ENCODE assay signal across 14 cellular contexts in the genomic region with DNA sequence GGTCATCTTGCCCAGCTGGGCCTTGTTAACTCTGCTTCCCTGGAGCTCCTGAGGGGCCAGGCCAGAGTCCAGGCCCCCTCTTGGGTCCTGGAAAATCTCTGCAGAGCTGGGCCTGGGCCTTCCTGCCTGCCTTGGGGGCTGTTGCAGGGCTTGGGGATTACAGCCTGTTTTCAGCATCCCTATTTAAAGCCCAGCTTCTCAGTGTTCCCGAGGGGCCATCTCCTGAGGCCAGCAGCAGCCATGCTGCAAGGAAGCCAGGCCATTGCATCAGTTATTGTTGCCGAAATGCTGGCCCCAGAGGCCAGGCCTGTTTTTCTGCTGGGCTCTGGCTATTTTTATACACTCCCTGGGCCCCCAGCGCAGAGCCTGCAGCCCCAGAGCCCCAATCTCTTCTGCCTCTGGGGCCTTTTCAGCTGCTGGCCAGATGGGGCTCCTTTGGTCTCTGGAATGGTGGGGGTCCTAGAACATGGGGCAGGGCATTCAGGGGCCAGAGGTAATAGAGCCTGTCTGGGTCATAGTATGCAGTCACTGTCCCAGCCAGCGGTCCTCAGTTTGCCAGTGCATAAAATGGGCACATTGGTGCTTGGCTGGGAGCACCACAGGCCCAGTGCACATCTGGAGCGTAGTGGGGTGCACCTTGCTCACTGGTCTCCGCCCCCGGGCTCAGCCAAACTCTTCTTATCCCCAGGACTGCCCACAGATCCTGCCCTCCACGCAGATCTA. TPM values are rescaled to one million over a fixed set of nuclear protein-coding genes. Genes with fewer than 3 reads are reported as not detected.
DNase-seq lines count a peak whose midpoint lies in the region; ATAC-seq, FAIRE-seq and TF ChIP-seq lines count a peak whose summit lies in the region.
"Had no signal": no experiment of that assay in that cellular context is flagged by ENCODE, and none has a peak within 500 bp of the region (broad histone marks: within the 10 kb centered on the region; RNA-seq: fewer than 3 reads in every experiment).

No MANE protein-coding gene starts in this region.

- no peak overlapping the region for H3K4me3 ChIP-seq in A673 (ENCODE audit: low read depth, low read length, poor library complexity, severe bottlenecking)
- no peak overlapping the region for H3K4me3 ChIP-seq in K562
- H3K4me3 ChIP-seq in left ventricle myocardium inferior, result no peak overlapping the region
- H3K4me3 ChIP-seq: pancreas had no signal

- H3K27me3 Mint-ChIP-seq in stimulated activated naive B cell treated with anti-CD40 and anti-IgM and Interleukin-4, amounts not matched to agents 10 μg/mL and 1 μg/mL and 100 μg/mL, for 72 hours, result no peaks in the 10 kb centered on the region
- peaks cover 0 to 1% (median 0%) of the 10 kb centered on the region in 3 donors for H3K27me3 Mint-ChIP-seq in CD14-positive monocyte (ENCODE audit: low read depth in 3 of 3)
- H3K27me3 Mint-ChIP-seq: brain, IgD-negative memory B cell, memory B cell had no signal

- H3K9me1 ChIP-seq in K562 (ENCODE audit: control insufficient read depth, insufficient read depth, low read length), result no peaks in the 10 kb centered on the region

- H3K4me3 Mint-ChIP-seq in stimulated activated naive B cell treated with anti-CD40 and anti-IgM and Interleukin-4, amounts not matched to agents 10 μg/mL and 1 μg/mL and 100 μg/mL, for 72 hours, result no peak overlapping the region
- H3K4me3 Mint-ChIP-seq in CD14-positive monocyte, result no peak overlapping the region
- H3K4me3 Mint-ChIP-seq: brain, IgD-negative memory B cell, memory B cell had no signal

- H3K9me3 ChIP-seq in A673 (ENCODE audit: low read depth, low read length, poor library complexity, severe bottlenecking) (no peaks in the 10 kb centered on the region), K562 (replicated peaks; ENCODE audit: control insufficient read depth, insufficient read depth, low read depth, low read length) (no peaks in the 10 kb centered on the region), left ventricle myocardium inferior (replicated peaks) (no peaks in the 10 kb centered on the region)
- H3K9me3 ChIP-seq: pancreas had no signal

- no TSS peak for BruUV-seq in A673 (replicated peaks; lab: Mats Ljungman, UMichigan)
- BruUV-seq in K562 (replicated peaks; lab: Mats Ljungman, UMichigan), result no TSS peak

- intact Hi-C loops in A673 (cut with micrococcal nuclease; ENCODE audit: unreplicated experiment) (no loop called here), K562 (cut with micrococcal nuclease) (no loop called here), left ventricle myocardium inferior (cut with micrococcal nuclease) (no loop called here), CD14-positive monocyte (cut with micrococcal nuclease) (no loop called here)

- peak overlapping the region; percentile 75 for H3K27ac ChIP-seq in A673 (ENCODE audit: low read depth, low read length, poor library complexity, severe bottlenecking)
- H3K27ac ChIP-seq in K562 (ENCODE audit: extremely low read depth, low read depth, low read length), result no peak overlapping the region; the same call in 2 of the 3 replicates
- peak overlapping the region; percentile 30 for H3K27ac ChIP-seq in left ventricle myocardium inferior (replicated peaks)
- H3K27ac ChIP-seq: pancreas had no signal

- peaks cover 26 to 41% of the 10 kb centered on the region in 2 donors for H3K36me3 Mint-ChIP-seq in stimulated activated naive B cell treated with anti-CD40 and anti-IgM and Interleukin-4, amounts not matched to agents 10 μg/mL and 1 μg/mL and 100 μg/mL, for 72 hours
- H3K36me3 Mint-ChIP-seq in CD14-positive monocyte, result no peaks in the 10 kb centered on the region

- no peak for TF ChIP-seq EP300 in K562 (IDR thresholded peaks at IDR 0.05; ENCODE audit: low read length)

- TF ChIP-seq CTCF in A673 (conservative IDR thresholded peaks at IDR 0.05; ENCODE audit: low read depth, low read length) (no peak), K562 (IDR thresholded peaks at IDR 0.05 in 2 of 3, conservative IDR thresholded peaks at IDR 0.05 in 1 of 3; ENCODE audit: insufficient read depth in 2 of 3, low read depth in 1 of 3, low read length in 3 of 3) (no peak), left ventricle myocardium inferior (IDR thresholded peaks at IDR 0.05; ENCODE audit: borderline replicate concordance) (no peak), CD14-positive monocyte (IDR thresholded peaks at IDR 0.05) (no peak)

- H3K79me2 ChIP-seq in K562 (ENCODE audit: control insufficient read depth, insufficient read depth, low read length), result no peaks in the 10 kb centered on the region

- no peak for TF ChIP-seq RAD21 in K562 (CRISPR knock-in tag; conservative IDR thresholded peaks at IDR 0.05 in 1 of 2, IDR thresholded peaks at IDR 0.05 in 1 of 2)

- in situ Hi-C loops in K562 (cut with MboI), result no loop called here

- H4K20me1 ChIP-seq in K562 (replicated peaks; ENCODE audit: control insufficient read depth, insufficient read depth, low read length), result no peaks in the 10 kb centered on the region

- H3K27ac Mint-ChIP-seq in stimulated activated naive B cell treated with anti-CD40 and anti-IgM and Interleukin-4, amounts not matched to agents 10 μg/mL and 1 μg/mL and 100 μg/mL, for 72 hours, result no peak overlapping the region
- H3K27ac Mint-ChIP-seq in CD14-positive monocyte, result no peak overlapping the region
- H3K27ac Mint-ChIP-seq: IgD-negative memory B cell, memory B cell had no signal

- CTCF ChIA-PET in A673 (lab: Charles Lee) (no interaction called here), K562 (lab: Yijun Ruan, JAX; ENCODE audit: low intra/inter-chr PET ratio) (no interaction called here)

- peaks cover 11% of the 10 kb centered on the region for H3K4me1 ChIP-seq in A673 (ENCODE audit: insufficient read depth, low read length, poor library complexity, severe bottlenecking)
- H3K4me1 ChIP-seq in K562 (replicated peaks in 1 of 2; ENCODE audit: control insufficient read depth in 2 of 2, insufficient read depth in 2 of 2, low read length in 2 of 2), result peaks cover 0 to 5% of the 10 kb centered on the region in 2 experiments; a peak in 1 of 5 replicates
- H3K4me1 ChIP-seq in left ventricle myocardium inferior, result peaks cover 34% of the 10 kb centered on the region
- H3K4me1 ChIP-seq: pancreas had no signal

- peak; percentile 79 for ATAC-seq in K562
- ATAC-seq in stimulated activated naive B cell treated with anti-CD40 and anti-IgM and Interleukin-4, amounts not matched to agents 10 μg/mL and 1 μg/mL and 100 μg/mL, for 72 hours (replicated peaks), result no peak

- POLR2A ChIA-PET in A673 (lab: Charles Lee; ENCODE audit: low non-redundant PET), result interaction anchor here (0.7 kb wide), 1 partner anchor 79 kb away, joined by 4 read pairs; no protein-coding TSS in a partner anchor
- POLR2A ChIA-PET in K562 (lab: Yijun Ruan, JAX), result interaction anchor here (0.5 to 1.2 kb wide), 4 partner anchors 8 to 93 kb away, joined by 3 to 5 read pairs (median 3); no protein-coding TSS in a partner anchor

- H3K36me3 ChIP-seq in A673 (ENCODE audit: insufficient read depth, low read length, poor library complexity, severe bottlenecking) (peaks cover 14% of the 10 kb centered on the region), K562 (ENCODE audit: control insufficient read depth, insufficient read depth, low read length) (peaks cover 67% of the 10 kb centered on the region; the same call in 2 of the 3 replicates), left ventricle myocardium inferior (peaks cover 38% of the 10 kb centered on the region)

- no peaks in the 10 kb centered on the region for H3K9me3 Mint-ChIP-seq in stimulated activated naive B cell treated with anti-CD40 and anti-IgM and Interleukin-4, amounts not matched to agents 10 μg/mL and 1 μg/mL and 100 μg/mL, for 72 hours
- H3K9me3 Mint-ChIP-seq in CD14-positive monocyte, result no peaks in the 10 kb centered on the region
- H3K9me3 Mint-ChIP-seq: brain, IgD-negative memory B cell, memory B cell had no signal

- H2AFZ ChIP-seq in K562 (ENCODE audit: low read depth, low read length), result no peak overlapping the region

- H3K4me2 ChIP-seq in K562 (ENCODE audit: insufficient read depth, low read length), result no peak overlapping the region

- H3K4me1 Mint-ChIP-seq in stimulated activated naive B cell treated with anti-CD40 and anti-IgM and Interleukin-4, amounts not matched to agents 10 μg/mL and 1 μg/mL and 100 μg/mL, for 72 hours, result peaks cover 18 to 23% of the 10 kb centered on the region in 2 donors
- H3K4me1 Mint-ChIP-seq in CD14-positive monocyte, result no peaks in the 10 kb centered on the region
- H3K4me1 Mint-ChIP-seq: IgD-negative memory B cell had no signal

- H3K27me3 ChIP-seq in A673 (replicated peaks; ENCODE audit: insufficient read depth, low read depth, low read length, poor library complexity), result no peaks in the 10 kb centered on the region
- no peaks in the 10 kb centered on the region for H3K27me3 ChIP-seq in K562 (ENCODE audit: control insufficient read depth in 2 of 2, insufficient read depth in 2 of 2, low read length in 2 of 2)
- H3K27me3 ChIP-seq in left ventricle myocardium inferior (ENCODE audit: low read depth), result no peaks in the 10 kb centered on the region
- H3K27me3 ChIP-seq: pancreas had no signal

- WGBS in K562 (ENCODE audit: insufficient coverage, low coverage, missing lambda C conversion rate), result 88% methylated on average over 5 of the region's 8 CpGs

- DNase-seq in A673 (ENCODE audit: low spot score) (peak; percentile 32), GM04503 (ENCODE audit: low read depth) (peak; percentile 28), K562 (ENCODE audit: extremely low read depth in 1 of 4, low spot score in 3 of 4) (peak in 1 of 4 experiments; percentile 16), left ventricle myocardium inferior (peak; percentile 46), CD14-positive monocyte (ENCODE audit: low spot score) (no peak), medulla oblongata (ENCODE audit: extremely low spot score) (no peak)
- DNase-seq in stimulated activated naive B cell treated with anti-CD40 and anti-IgM and Interleukin-4, amounts not matched to agents 10 μg/mL and 1 μg/mL and 100 μg/mL, for 72 hours, result no peak
- no peak for DNase-seq in activated CD4-positive, alpha-beta T cell treated with anti-CD3 and anti-CD28 coated beads, Interleukin-2, amount 50 U/mL, for 48 hours
- DNase-seq: activated CD4-positive, alpha-beta T cell treated with anti-CD3 and anti-CD28 coated beads for 48 hours; NCI-H1694 treated with DMSO at 0.1 percent for 48 hours; pancreas had no signal

- no peak for TF ChIP-seq POLR2A in K562 (conservative IDR thresholded peaks at IDR 0.05)

- FAIRE-seq in K562 (lab: Jason Lieb, UNC), result no peak
- FAIRE-seq: pancreas had no signal

- no peak overlapping the region for H3K9ac ChIP-seq in K562 (ENCODE audit: insufficient read depth in 1 of 2, low read depth in 2 of 2, low read length in 2 of 2)

RNA-seq across cellular contexts. Expression of a gene that starts 28.5 kb away (rescaled TPM):
- total RNA-seq in A673 (2021) (33.6 and 38.4 TPM in 2 replicates), K562 (2014; rRNA removed) (25.7 and 29.7 TPM in 2 replicates), K562 (2014; rRNA removed; fragmentation: Illumina TruSeq; extraction: Trizol) (11.4 and 14.0 TPM in 2 replicates), K562 (2015; rRNA removed; fragmentation: Illumina TruSeq; extraction: Trizol) (14.4 and 15.6 TPM in 2 replicates), K562 (2021) (49.3 and 59.9 TPM in 2 replicates), left ventricle myocardium inferior (26.4 TPM)
- 126 and 340 TPM in 2 replicates for total RNA-seq in K562 (2011; cell fraction: chromatin; rRNA removed; ENCODE audit: low replicate concordance)
- total RNA-seq in K562 (2011; cell fraction: nucleolus; rRNA removed), result 201 and 257 TPM in 2 replicates
- total RNA-seq in K562 (2011; cell fraction: nucleoplasm; rRNA removed), result 135 and 137 TPM in 2 replicates
- polyA plus RNA-seq in K562 (2011; rRNA removed) (39.2 and 54.7 TPM in 2 replicates), K562 (2014; fragmentation: Illumina TruSeq; extraction: Trizol) (16.8 and 30.4 TPM in 2 replicates), K562 (2014; fragmentation: Nextera tagmentation; extraction: Ambion mirVana) (under 1 TPM; 0.23 to 0.35 TPM), K562 (2014; rRNA removed) (32.3 and 37.7 TPM in 2 replicates), CD14-positive monocyte (not detected)
- polyA plus RNA-seq in K562 (2011; cell fraction: cytosol; rRNA removed), result 30.3 and 79.8 TPM in 2 replicates
- 230 and 364 TPM in 2 replicates for polyA plus RNA-seq in K562 (2011; cell fraction: nucleus; rRNA removed)
- polyA plus RNA-seq in K562 (2012), result 30.0 and 54.1 TPM in 2 replicates
- polyA minus RNA-seq in K562 (2011; rRNA and poly(A)+ RNA removed), result 37.0 and 87.9 TPM in 2 replicates
- 46.9 and 52.1 TPM in 2 replicates for polyA minus RNA-seq in K562 (2011; cell fraction: cytosol; rRNA and poly(A)+ RNA removed)
- 79.0 and 94.2 TPM in 2 replicates for polyA minus RNA-seq in K562 (2011; cell fraction: nucleus; rRNA and poly(A)+ RNA removed)

Comparison
In these comparisons a context has a peak if more than half of its experiments do, and no peak if none do; other contexts are left out.
1. DNase-seq: peak in A673 (single experiment), GM04503 (single experiment) and left ventricle myocardium inferior (single experiment); none in stimulated activated naive B cell treated with anti-CD40 and anti-IgM and Interleukin-4, amounts not matched to agents 10 μg/mL and 1 μg/mL and 100 μg/mL, for 72 hours (single experiment), CD14-positive monocyte (single experiment), medulla oblongata (single experiment) and activated CD4-positive, alpha-beta T cell treated with anti-CD3 and anti-CD28 coated beads, Interleukin-2, amount 50 U/mL, for 48 hours (0 of 2).